Comparison of ENCODE assay signal across 14 cellular contexts in the genomic region with DNA sequence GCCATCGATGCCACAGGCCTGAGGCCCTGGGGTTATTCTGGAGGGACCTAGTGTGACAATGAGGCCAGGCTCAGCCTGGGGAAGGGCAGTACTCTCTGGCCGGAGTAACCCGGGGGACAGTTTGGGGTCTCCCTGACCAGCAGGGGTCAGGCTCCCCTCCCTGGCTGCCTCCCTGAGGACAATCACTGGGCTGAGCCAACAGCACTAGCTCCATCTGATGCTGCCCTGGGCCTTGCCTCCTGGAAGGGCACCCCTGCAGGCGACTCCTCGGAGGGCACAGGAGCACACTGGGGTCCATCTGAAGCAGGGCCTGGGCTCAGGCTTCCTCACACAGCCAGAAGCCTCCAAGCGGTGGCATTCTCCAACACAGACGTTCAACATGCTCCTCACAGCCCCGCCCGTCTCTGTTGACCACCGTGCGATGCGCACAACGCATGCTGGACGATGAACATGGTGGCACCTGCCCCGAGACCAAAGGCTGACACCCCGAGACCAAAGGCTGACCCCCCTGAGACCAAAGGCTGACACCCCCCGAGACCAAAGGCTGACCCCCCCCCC.
A peak's percentile ranks its signal among the peaks of the same experiment; 100 is the strongest.
DNase-seq lines count a peak whose midpoint lies in the region; ATAC-seq and TF ChIP-seq lines count a peak whose summit lies in the region.
"Had no signal": no experiment of that assay in that cellular context is flagged by ENCODE, and none has a peak within 500 bp of the region (broad histone marks: within the 10 kb centered on the region; RNA-seq: fewer than 3 reads in every experiment).

No MANE protein-coding gene starts in this region.

- H3K9me3 ChIP-seq in SK-N-SH (no peaks in the 10 kb centered on the region; the same call in 1 of the 2 replicates), mucosa of rectum (ENCODE audit: control insufficient read depth in 2 of 2, low read length in 2 of 2) (no peaks in the 10 kb centered on the region), vagina (no peaks in the 10 kb centered on the region)

- POLR2A ChIA-PET in SK-N-SH (lab: Yijun Ruan, JAX), result interaction anchor here (1.4 kb wide), 1 partner anchor 8 kb away, joined by 3 read pairs; no protein-coding TSS in a partner anchor

- no peaks in the 10 kb centered on the region for H3K27me3 ChIP-seq in SK-N-SH (ENCODE audit: insufficient read depth)
- H3K27me3 ChIP-seq in mucosa of rectum (ENCODE audit: control insufficient read depth in 2 of 2, insufficient read depth in 2 of 2, low read length in 2 of 2), result no peaks in the 10 kb centered on the region
- H3K27me3 ChIP-seq in vagina, result no peaks in the 10 kb centered on the region
- H3K27me3 ChIP-seq: heart left ventricle had no signal

- H3K9ac ChIP-seq in SK-N-SH (no peak overlapping the region), mucosa of rectum (ENCODE audit: low read depth in 1 of 2, low read length in 2 of 2) (no peak overlapping the region)

- H3K79me2 ChIP-seq in SK-N-SH (ENCODE audit: insufficient read depth), result no peaks in the 10 kb centered on the region

- no peak for TF ChIP-seq POLR2A in vagina (IDR thresholded peaks at IDR 0.05)

- H3K4me2 ChIP-seq in SK-N-SH, result no peak overlapping the region

- CTCF ChIA-PET in SK-N-SH (lab: Yijun Ruan, JAX), result interaction anchor here (0.8 to 3.0 kb wide), 12 partner anchors 11 to 219 kb away, joined by 3 to 15 read pairs (median 4); no protein-coding TSS in a partner anchor

- no peaks in the 10 kb centered on the region for H3K9me2 ChIP-seq in SK-N-SH

- DNase-seq in SK-N-SH, result peak; percentile 72
- DNase-seq in epithelial cell of proximal tubule (ENCODE audit: low read depth), result no peak
- DNase-seq in vagina (ENCODE audit: extremely low spot score in 2 of 2), result no peak
- no peak for DNase-seq in activated CD4-positive, CD25-positive, alpha-beta regulatory T cell (lab: John Stamatoyannopoulos, UW)
- no peak for DNase-seq in occipital lobe (lab: John Stamatoyannopoulos, UW)
- DNase-seq in activated CD4-positive, alpha-beta T cell treated with anti-CD3 and anti-CD28 coated beads, Interleukin-2, amount 50 U/mL, for 1 hour, result no peak
- DNase-seq: 8988T; activated CD8-positive, alpha-beta memory T cell treated with anti-CD3 and anti-CD28 coated beads, Interleukin-2, amount 10 ng/mL, durations not matched to agents 7 days and 5 days; activated naive CD8-positive, alpha-beta T cell treated with anti-CD3 and anti-CD28 coated beads, Interleukin-2, amount 10 ng/mL, durations not matched to agents 7 days and 5 days; NCI-H2227 treated with DMSO at 0.1 percent for 48 hours had no signal

- WGBS in SK-N-SH (ENCODE audit: low lambda C conversion rate), result 81% methylated on average over 6 of the region's 17 CpGs

- no peak for ATAC-seq in SK-N-SH treated with all-trans-retinoic acid at 6 μM for 48 hours
- ATAC-seq: activated CD8-positive, alpha-beta memory T cell treated with anti-CD3 and anti-CD28 coated beads, Interleukin-2, amount 10 ng/mL, durations not matched to agents 7 days and 5 days; Panc1 had no signal

- H4K20me1 ChIP-seq in SK-N-SH (ENCODE audit: insufficient read depth), result no peaks in the 10 kb centered on the region

- no peaks in the 10 kb centered on the region for H3F3A ChIP-seq in SK-N-SH (replicated peaks; ENCODE audit: insufficient read depth)

- H3K4me1 ChIP-seq in SK-N-SH (ENCODE audit: control insufficient read depth in 1 of 2, insufficient read depth in 2 of 2, low read depth in 1 of 2, low read length in 1 of 2) (peaks cover 0 to 77% of the 10 kb centered on the region in 2 experiments; a peak in 1 of 4 replicates), mucosa of rectum (ENCODE audit: control insufficient read depth in 2 of 2, insufficient read depth in 2 of 2, low read length in 2 of 2) (peaks cover 0 to 6% of the 10 kb centered on the region in 2 donors), vagina (peaks cover 68% of the 10 kb centered on the region)

- H3K27ac ChIP-seq in SK-N-SH (ENCODE audit: low read depth in 2 of 2, low read length in 1 of 2) (peak overlapping the region in 1 of 2 experiments; percentile 75; a peak in 1 of 4 replicates), mucosa of rectum (ENCODE audit: low read depth in 2 of 2, low read length in 2 of 2) (peak overlapping the region; percentile 54 to 64), vagina (peak overlapping the region; percentile 87)

- H3K4me3 ChIP-seq in SK-N-SH (ENCODE audit: low read depth in 2 of 2, low read length in 1 of 2), result no peak overlapping the region
- H3K4me3 ChIP-seq in epithelial cell of proximal tubule (ENCODE audit: low read depth, low read length), result no peak overlapping the region
- no peak overlapping the region for H3K4me3 ChIP-seq in mucosa of rectum (ENCODE audit: low read length in 2 of 2)
- H3K4me3 ChIP-seq in vagina, result no peak overlapping the region
- H3K4me3 ChIP-seq: heart left ventricle had no signal

- TF ChIP-seq EP300 in SK-N-SH (IDR thresholded peaks at IDR 0.05; ENCODE audit: borderline replicate concordance in 1 of 2, low read depth in 1 of 2, low read length in 1 of 2), result no peak

- H3K36me3 ChIP-seq in SK-N-SH (replicated peaks in 1 of 2; ENCODE audit: control insufficient read depth in 1 of 2, insufficient read depth in 2 of 2, low read length in 1 of 2), result no peaks in the 10 kb centered on the region
- H3K36me3 ChIP-seq in mucosa of rectum (ENCODE audit: control insufficient read depth in 2 of 2, insufficient read depth in 2 of 2, low read length in 2 of 2), result no peaks in the 10 kb centered on the region
- no peaks in the 10 kb centered on the region for H3K36me3 ChIP-seq in vagina
- H3K36me3 ChIP-seq: heart left ventricle had no signal

- intact Hi-C loops in vagina (cut with DNase I), result no loop called here

- TF ChIP-seq CTCF in SK-N-SH (IDR thresholded peaks at IDR 0.05) (no peak), epithelial cell of proximal tubule (conservative IDR thresholded peaks at IDR 0.05; ENCODE audit: low read depth, low read length) (peak; percentile 26), vagina (IDR thresholded peaks at IDR 0.05) (no peak)

- peak; percentile 50 for TF ChIP-seq RAD21 in SK-N-SH (IDR thresholded peaks at IDR 0.05; ENCODE audit: low read length)

- H2AFZ ChIP-seq in SK-N-SH (ENCODE audit: low read depth), result no peak overlapping the region

TF ChIP-seq in SK-N-SH, 30 proteins besides CTCF, POLR2A, EP300 and RAD21:
- TF ChIP-seq IRF3 (IDR thresholded peaks at IDR 0.05; ENCODE audit: low read depth, low read length), result no peak
- no peak for TF ChIP-seq TAF1 (IDR thresholded peaks at IDR 0.05; ENCODE audit: borderline replicate concordance, low read depth, low read length)
- no peak for TF ChIP-seq GABPA (IDR thresholded peaks at IDR 0.05; ENCODE audit: low read depth)
- no peak for TF ChIP-seq TEAD4 (IDR thresholded peaks at IDR 0.05; ENCODE audit: borderline replicate concordance, insufficient read depth)

TF ChIP-seq in SK-N-SH treated with all-trans-retinoic acid at 6 μM for 48 hours, 23 proteins besides CTCF, POLR2A, EP300 and RAD21 (continues in another document):
- TF ChIP-seq GLIS3 (CRISPR knock-in tag; IDR thresholded peaks at IDR 0.05) (no peak), PATZ1 (CRISPR knock-in tag; IDR thresholded peaks at IDR 0.05; ENCODE audit: borderline replicate concordance) (no peak), PPARA (CRISPR knock-in tag; IDR thresholded peaks at IDR 0.05; ENCODE audit: borderline replicate concordance) (no peak), RARB (CRISPR knock-in tag; IDR thresholded peaks at IDR 0.05) (no peak), ZNF8 (CRISPR knock-in tag; IDR thresholded peaks at IDR 0.05) (no peak), ZNF70 (CRISPR knock-in tag; IDR thresholded peaks at IDR 0.05) (no peak), BACH2 (CRISPR knock-in tag; IDR thresholded peaks at IDR 0.05; ENCODE audit: borderline replicate concordance) (no peak)
- TF ChIP-seq, protein P1, sequence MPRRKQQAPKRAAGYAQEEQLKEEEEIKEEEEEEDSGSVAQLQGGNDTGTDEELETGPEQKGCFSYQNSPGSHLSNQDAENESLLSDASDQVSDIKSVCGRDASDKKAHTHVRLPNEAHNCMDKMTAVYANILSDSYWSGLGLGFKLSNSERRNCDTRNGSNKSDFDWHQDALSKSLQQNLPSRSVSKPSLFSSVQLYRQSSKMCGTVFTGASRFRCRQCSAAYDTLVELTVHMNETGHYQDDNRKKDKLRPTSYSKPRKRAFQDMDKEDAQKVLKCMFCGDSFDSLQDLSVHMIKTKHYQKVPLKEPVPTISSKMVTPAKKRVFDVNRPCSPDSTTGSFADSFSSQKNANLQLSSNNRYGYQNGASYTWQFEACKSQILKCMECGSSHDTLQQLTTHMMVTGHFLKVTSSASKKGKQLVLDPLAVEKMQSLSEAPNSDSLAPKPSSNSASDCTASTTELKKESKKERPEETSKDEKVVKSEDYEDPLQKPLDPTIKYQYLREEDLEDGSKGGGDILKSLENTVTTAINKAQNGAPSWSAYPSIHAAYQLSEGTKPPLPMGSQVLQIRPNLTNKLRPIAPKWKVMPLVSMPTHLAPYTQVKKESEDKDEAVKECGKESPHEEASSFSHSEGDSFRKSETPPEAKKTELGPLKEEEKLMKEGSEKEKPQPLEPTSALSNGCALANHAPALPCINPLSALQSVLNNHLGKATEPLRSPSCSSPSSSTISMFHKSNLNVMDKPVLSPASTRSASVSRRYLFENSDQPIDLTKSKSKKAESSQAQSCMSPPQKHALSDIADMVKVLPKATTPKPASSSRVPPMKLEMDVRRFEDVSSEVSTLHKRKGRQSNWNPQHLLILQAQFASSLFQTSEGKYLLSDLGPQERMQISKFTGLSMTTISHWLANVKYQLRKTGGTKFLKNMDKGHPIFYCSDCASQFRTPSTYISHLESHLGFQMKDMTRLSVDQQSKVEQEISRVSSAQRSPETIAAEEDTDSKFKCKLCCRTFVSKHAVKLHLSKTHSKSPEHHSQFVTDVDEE (CRISPR knock-in tag; IDR thresholded peaks at IDR 0.05), result no peak
